9 cellular contexts compared by ENCODE assay signal in genomic region chr14:21768116-21768874, GRCh38.
DNase-seq lines count a peak whose midpoint lies in the region; ATAC-seq and TF ChIP-seq lines count a peak whose summit lies in the region.
"Had no signal": no experiment of that assay in that cellular context is flagged by ENCODE, and none has a peak within 500 bp of the region (broad histone marks: within the 10 kb centered on the region; RNA-seq: fewer than 3 reads in every experiment).

No MANE protein-coding gene starts in this region.

- H3K36me3 Mint-ChIP-seq in stimulated activated effector memory CD8-positive, alpha-beta T cell treated with anti-CD3 and anti-CD28 coated beads, Interleukin-12 subunit alpha, Interleukin-12 subunit beta, amount 100 ng/mL, for 72 hours: peaks cover 5% of the 10 kb centered on the region

- peak overlapping the region; percentile 42 for H3K4me3 Mint-ChIP-seq in stimulated activated effector memory CD8-positive, alpha-beta T cell treated with anti-CD3 and anti-CD28 coated beads, Interleukin-12 subunit alpha, Interleukin-12 subunit beta, amount 100 ng/mL, for 72 hours

- peak; percentile 5 for DNase-seq in NCI-H1105 treated with DMSO at 0.1 percent for 48 hours (lab: John Stamatoyannopoulos, UW)
- DNase-seq in NCI-H1105 (lab: John Stamatoyannopoulos, UW): no peak
- peak; percentile 70 for DNase-seq in SK-MEL-5 (ENCODE audit: low read depth, low spot score)
- peak; percentile 47 to 68 for DNase-seq in erythroblast (lab: John Stamatoyannopoulos, UW)
- no peak for DNase-seq in stimulated activated effector memory CD8-positive, alpha-beta T cell treated with anti-CD3 and anti-CD28 coated beads, Interleukin-12 subunit alpha, Interleukin-12 subunit beta, amount 100 ng/mL, for 72 hours (ENCODE audit: low spot score in 2 of 2)
- DNase-seq: pancreas had no signal

- no peaks in the 10 kb centered on the region for H3K4me1 Mint-ChIP-seq in stimulated activated effector memory CD8-positive, alpha-beta T cell treated with anti-CD3 and anti-CD28 coated beads, Interleukin-12 subunit alpha, Interleukin-12 subunit beta, amount 100 ng/mL, for 72 hours

- in situ Hi-C loops in SK-MEL-5 (cut with HindIII; ENCODE audit: low pct_unique_long_range_greater_than_20kb, low sequenced_read_pairs): no loop called here

- peak overlapping the region; percentile 32 for H3K27ac Mint-ChIP-seq in stimulated activated effector memory CD8-positive, alpha-beta T cell treated with anti-CD3 and anti-CD28 coated beads, Interleukin-12 subunit alpha, Interleukin-12 subunit beta, amount 100 ng/mL, for 72 hours

- H3K9me3 Mint-ChIP-seq in stimulated activated effector memory CD8-positive, alpha-beta T cell treated with anti-CD3 and anti-CD28 coated beads, Interleukin-12 subunit alpha, Interleukin-12 subunit beta, amount 100 ng/mL, for 72 hours: no peaks in the 10 kb centered on the region

- ATAC-seq in HG02798 (IDR thresholded peaks at IDR 0.05; ENCODE audit: poor library complexity, unreplicated experiment) (peak; percentile 43), GM21423 (IDR thresholded peaks at IDR 0.05; ENCODE audit: unreplicated experiment) (no peak), GM18858 (IDR thresholded peaks at IDR 0.05; ENCODE audit: unreplicated experiment) (no peak)
- peak; percentile 88 for ATAC-seq in stimulated activated effector memory CD8-positive, alpha-beta T cell treated with anti-CD3 and anti-CD28 coated beads, Interleukin-12 subunit alpha, Interleukin-12 subunit beta, amount 100 ng/mL, for 72 hours

- TF ChIP-seq POLR2A in erythroblast (IDR thresholded peaks at IDR 0.05; ENCODE audit: low read length): no peak

Comparison
In these comparisons a context has a peak if more than half of its experiments do, and no peak if none do; other contexts are left out.
1. DNase-seq: peak in NCI-H1105 treated with DMSO at 0.1 percent for 48 hours (single experiment), SK-MEL-5 (single experiment) and erythroblast (2 of 2); none in NCI-H1105 (single experiment) and stimulated activated effector memory CD8-positive, alpha-beta T cell treated with anti-CD3 and anti-CD28 coated beads, Interleukin-12 subunit alpha, Interleukin-12 subunit beta, amount 100 ng/mL, for 72 hours (0 of 2).
2. ATAC-seq: peak in HG02798 (single experiment) and stimulated activated effector memory CD8-positive, alpha-beta T cell treated with anti-CD3 and anti-CD28 coated beads, Interleukin-12 subunit alpha, Interleukin-12 subunit beta, amount 100 ng/mL, for 72 hours (single experiment); none in GM21423 (single experiment) and GM18858 (single experiment).